ENCODE assay signal across 1 cellular context in the genomic region with DNA sequence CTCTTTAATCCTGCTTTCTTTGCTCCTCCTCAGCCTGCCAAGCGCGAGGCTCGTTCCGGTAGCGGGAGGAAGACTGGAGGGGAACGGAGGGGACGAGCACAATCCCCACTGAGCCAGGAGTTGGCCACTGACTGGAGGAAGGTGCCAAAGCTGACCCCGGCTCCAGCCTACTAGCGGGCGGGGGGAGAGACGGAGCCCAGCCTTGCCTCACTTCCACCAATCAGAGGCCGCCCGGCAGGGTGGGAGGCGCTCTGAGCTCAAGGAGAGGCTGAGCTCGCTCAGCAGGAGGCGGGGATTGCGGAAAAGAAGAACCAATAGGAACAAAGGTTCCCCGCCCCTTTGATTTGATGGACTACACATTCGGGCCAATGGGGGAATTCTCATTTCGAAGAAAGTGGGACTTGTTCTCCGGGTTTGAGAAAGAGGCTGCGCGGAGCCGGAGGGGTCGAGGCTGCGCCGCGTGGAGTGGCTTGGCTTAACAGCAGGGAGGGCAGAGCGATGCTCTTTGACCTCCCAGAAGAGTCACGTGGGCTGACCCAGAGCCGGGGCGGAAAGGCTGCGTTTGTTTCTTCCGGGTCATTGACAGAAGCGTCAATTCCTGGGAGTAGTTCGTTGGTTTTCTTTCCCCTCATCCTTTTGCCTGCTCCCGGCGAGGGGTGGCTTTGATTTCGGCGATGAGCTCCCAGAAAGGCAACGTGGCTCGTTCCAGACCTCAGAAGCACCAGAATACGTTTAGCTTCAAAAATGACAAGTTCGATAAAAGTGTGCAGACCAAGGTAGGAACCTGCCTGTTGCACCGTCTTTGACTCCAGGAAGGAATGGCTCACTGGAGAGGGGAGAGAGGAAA.
A peak's percentile ranks its signal among the peaks of the same experiment; 100 is the strongest.
TF ChIP-seq lines count a peak whose summit lies in the region.

Gene ABHD17B (minus strand): TSS at position 133 of the 847 bp plus-strand sequence. CDS start 36,113 bp downstream, outside the sequence.
Gene C9orf85 (plus strand): TSS at position 579 of the 847 bp plus-strand sequence. CDS start 96 bp downstream, at position 675.

TF ChIP-seq in HepG2, 621 proteins besides CTCF, POLR2A, EP300 and RAD21 (continued from another document and continues in another):
- TF ChIP-seq ZBTB4 (CRISPR knock-in tag; IDR thresholded peaks at IDR 0.05; ENCODE audit: borderline replicate concordance) (no peak), RBM39 (IDR thresholded peaks at IDR 0.05; ENCODE audit: low read depth, low read length, poor library complexity, severe bottlenecking) (peak; percentile 65), ZNF605 (CRISPR knock-in tag; IDR thresholded peaks at IDR 0.05) (peak; percentile 92), U2AF1 (optimal IDR thresholded peaks at IDR 0.05; ENCODE audit: low read depth, low read length) (peak; percentile 89), HOXA9 (CRISPR knock-in tag; IDR thresholded peaks at IDR 0.05; ENCODE audit: borderline replicate concordance) (no peak), GMEB1 (CRISPR knock-in tag; IDR thresholded peaks at IDR 0.05; ENCODE audit: borderline replicate concordance) (peak; percentile 66), ZNF776 (CRISPR knock-in tag; IDR thresholded peaks at IDR 0.05) (peak; percentile 75), NCOA2 (CRISPR knock-in tag; IDR thresholded peaks at IDR 0.05) (peak; percentile 43), ELF1 (CRISPR knock-in tag; IDR thresholded peaks at IDR 0.05) (peak; percentile 84), ZNF598 (CRISPR knock-in tag; IDR thresholded peaks at IDR 0.05; ENCODE audit: borderline replicate concordance) (peak; percentile 89; the same call in 1 of the 2 replicates), PRDM10 (CRISPR knock-in tag; IDR thresholded peaks at IDR 0.05; ENCODE audit: low read depth) (peak; percentile 80), ZFP41 (CRISPR knock-in tag; IDR thresholded peaks at IDR 0.05; ENCODE audit: borderline replicate concordance) (no peak), ZNF350 (CRISPR knock-in tag; IDR thresholded peaks at IDR 0.05; ENCODE audit: borderline replicate concordance, low read depth) (peak; percentile 57; the same call in 1 of the 2 replicates), MTF2 (CRISPR knock-in tag; IDR thresholded peaks at IDR 0.05; ENCODE audit: borderline replicate concordance) (peak; percentile 47; the same call in 1 of the 2 replicates), RBFOX2 (IDR thresholded peaks at IDR 0.05; ENCODE audit: low read depth, low read length) (peak; percentile 67), FOXC1 (CRISPR knock-in tag; IDR thresholded peaks at IDR 0.05; ENCODE audit: borderline replicate concordance) (0 out of 2 replicates have a peak, but pooled peaks have one; percentile 35), SRSF1 (optimal IDR thresholded peaks at IDR 0.05; ENCODE audit: low read depth, low read length) (peak; percentile 44), GMEB2 (CRISPR knock-in tag; IDR thresholded peaks at IDR 0.05; ENCODE audit: low read depth) (0 out of 2 replicates have a peak, but pooled peaks have one; percentile 11), DRAP1 (CRISPR knock-in tag; IDR thresholded peaks at IDR 0.05) (peak; percentile 91), GLMP (CRISPR knock-in tag; IDR thresholded peaks at IDR 0.05; ENCODE audit: borderline replicate concordance) (no peak), ZNF766 (CRISPR knock-in tag; IDR thresholded peaks at IDR 0.05; ENCODE audit: borderline replicate concordance) (no peak)
- TF ChIP-seq, protein P1, sequence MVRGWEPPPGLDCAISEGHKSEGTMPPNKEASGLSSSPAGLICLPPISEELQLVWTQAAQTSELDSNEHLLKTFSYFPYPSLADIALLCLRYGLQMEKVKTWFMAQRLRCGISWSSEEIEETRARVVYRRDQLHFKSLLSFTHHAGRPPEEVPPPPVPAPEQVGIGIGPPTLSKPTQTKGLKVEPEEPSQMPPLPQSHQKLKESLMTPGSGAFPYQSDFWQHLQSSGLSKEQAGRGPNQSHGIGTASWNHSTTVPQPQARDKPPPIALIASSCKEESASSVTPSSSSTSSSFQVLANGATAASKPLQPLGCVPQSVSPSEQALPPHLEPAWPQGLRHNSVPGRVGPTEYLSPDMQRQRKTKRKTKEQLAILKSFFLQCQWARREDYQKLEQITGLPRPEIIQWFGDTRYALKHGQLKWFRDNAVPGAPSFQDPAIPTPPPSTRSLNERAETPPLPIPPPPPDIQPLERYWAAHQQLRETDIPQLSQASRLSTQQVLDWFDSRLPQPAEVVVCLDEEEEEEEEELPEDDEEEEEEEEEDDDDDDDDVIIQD (CRISPR knock-in tag; IDR thresholded peaks at IDR 0.05; ENCODE audit: low read depth): peak; percentile 81; the same call in 1 of the 2 replicates
- TF ChIP-seq, protein P2, sequence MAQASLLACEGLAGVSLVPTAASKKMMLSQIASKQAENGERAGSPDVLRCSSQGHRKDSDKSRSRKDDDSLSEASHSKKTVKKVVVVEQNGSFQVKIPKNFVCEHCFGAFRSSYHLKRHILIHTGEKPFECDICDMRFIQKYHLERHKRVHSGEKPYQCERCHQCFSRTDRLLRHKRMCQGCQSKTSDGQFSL (CRISPR knock-in tag; IDR thresholded peaks at IDR 0.05): peak; percentile 85
- TF ChIP-seq, protein P3, sequence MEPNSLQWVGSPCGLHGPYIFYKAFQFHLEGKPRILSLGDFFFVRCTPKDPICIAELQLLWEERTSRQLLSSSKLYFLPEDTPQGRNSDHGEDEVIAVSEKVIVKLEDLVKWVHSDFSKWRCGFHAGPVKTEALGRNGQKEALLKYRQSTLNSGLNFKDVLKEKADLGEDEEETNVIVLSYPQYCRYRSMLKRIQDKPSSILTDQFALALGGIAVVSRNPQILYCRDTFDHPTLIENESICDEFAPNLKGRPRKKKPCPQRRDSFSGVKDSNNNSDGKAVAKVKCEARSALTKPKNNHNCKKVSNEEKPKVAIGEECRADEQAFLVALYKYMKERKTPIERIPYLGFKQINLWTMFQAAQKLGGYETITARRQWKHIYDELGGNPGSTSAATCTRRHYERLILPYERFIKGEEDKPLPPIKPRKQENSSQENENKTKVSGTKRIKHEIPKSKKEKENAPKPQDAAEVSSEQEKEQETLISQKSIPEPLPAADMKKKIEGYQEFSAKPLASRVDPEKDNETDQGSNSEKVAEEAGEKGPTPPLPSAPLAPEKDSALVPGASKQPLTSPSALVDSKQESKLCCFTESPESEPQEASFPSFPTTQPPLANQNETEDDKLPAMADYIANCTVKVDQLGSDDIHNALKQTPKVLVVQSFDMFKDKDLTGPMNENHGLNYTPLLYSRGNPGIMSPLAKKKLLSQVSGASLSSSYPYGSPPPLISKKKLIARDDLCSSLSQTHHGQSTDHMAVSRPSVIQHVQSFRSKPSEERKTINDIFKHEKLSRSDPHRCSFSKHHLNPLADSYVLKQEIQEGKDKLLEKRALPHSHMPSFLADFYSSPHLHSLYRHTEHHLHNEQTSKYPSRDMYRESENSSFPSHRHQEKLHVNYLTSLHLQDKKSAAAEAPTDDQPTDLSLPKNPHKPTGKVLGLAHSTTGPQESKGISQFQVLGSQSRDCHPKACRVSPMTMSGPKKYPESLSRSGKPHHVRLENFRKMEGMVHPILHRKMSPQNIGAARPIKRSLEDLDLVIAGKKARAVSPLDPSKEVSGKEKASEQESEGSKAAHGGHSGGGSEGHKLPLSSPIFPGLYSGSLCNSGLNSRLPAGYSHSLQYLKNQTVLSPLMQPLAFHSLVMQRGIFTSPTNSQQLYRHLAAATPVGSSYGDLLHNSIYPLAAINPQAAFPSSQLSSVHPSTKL (CRISPR knock-in tag; IDR thresholded peaks at IDR 0.05): peak; percentile 30
- TF ChIP-seq, protein P4, sequence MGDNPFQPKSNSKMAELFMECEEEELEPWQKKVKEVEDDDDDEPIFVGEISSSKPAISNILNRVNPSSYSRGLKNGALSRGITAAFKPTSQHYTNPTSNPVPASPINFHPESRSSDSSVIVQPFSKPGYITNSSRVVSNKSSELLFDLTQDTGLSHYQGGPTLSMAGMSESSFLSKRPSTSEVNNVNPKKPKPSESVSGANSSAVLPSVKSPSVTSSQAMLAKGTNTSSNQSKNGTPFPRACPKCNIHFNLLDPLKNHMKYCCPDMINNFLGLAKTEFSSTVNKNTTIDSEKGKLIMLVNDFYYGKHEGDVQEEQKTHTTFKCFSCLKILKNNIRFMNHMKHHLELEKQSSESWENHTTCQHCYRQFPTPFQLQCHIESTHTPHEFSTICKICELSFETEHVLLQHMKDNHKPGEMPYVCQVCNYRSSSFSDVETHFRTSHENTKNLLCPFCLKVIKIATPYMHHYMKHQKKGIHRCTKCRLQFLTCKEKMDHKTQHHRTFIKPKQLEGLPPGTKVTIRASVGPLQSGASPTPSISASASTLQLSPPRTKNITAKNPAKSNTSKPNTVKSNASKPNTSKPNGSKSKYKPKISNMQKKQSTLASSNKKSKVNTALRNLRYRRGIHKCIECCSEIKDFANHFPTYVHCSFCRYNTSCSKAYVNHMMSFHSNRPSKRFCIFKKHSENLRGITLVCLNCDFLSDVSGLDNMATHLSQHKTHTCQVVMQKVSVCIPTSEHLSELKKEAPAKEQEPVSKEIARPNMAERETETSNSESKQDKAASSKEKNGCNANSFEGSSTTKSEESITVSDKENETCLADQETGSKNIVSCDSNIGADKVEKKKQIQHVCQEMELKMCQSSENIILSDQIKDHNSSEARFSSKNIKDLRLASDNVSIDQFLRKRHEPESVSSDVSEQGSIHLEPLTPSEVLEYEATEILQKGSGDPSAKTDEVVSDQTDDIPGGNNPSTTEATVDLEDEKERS (CRISPR knock-in tag; IDR thresholded peaks at IDR 0.05): no peak; the same call in 1 of the 2 replicates
